In genomic region chr7:55129409-55130078, GRCh38 we compare ENCODE assay signal across 1 cellular context.
TF ChIP-seq lines count a peak whose summit lies in the region.

No MANE protein-coding gene starts in this region.

TF ChIP-seq in HEK293, 187 proteins besides CTCF, POLR2A, EP300 and RAD21 (continued from another document):
- TF ChIP-seq ZNF514 (tag by site-specific recombination; IDR thresholded peaks at IDR 0.05) (no peak), ZNF585B (tag by site-specific recombination; IDR thresholded peaks at IDR 0.05) (no peak), ZNF274 (IDR thresholded peaks at IDR 0.05; ENCODE audit: low read length) (no peak), ZNF274 (tag by site-specific recombination; IDR thresholded peaks at IDR 0.05; ENCODE audit: borderline replicate concordance) (no peak), HOXD13 (CRISPR knock-in tag; IDR thresholded peaks at IDR 0.05; ENCODE audit: borderline replicate concordance) (no peak), ZNF629 (tag by site-specific recombination; IDR thresholded peaks at IDR 0.05) (0 out of 2 replicates have a peak, but pooled peaks have one; percentile 14), ZBTB6 (tag by site-specific recombination; IDR thresholded peaks at IDR 0.05) (no peak), ZNF621 (tag by site-specific recombination; IDR thresholded peaks at IDR 0.05) (no peak), PATZ1 (tag by site-specific recombination; IDR thresholded peaks at IDR 0.05) (no peak), SCRT2 (tag by site-specific recombination; IDR thresholded peaks at IDR 0.05) (peak; percentile 86), ZNF558 (tag by site-specific recombination; IDR thresholded peaks at IDR 0.05) (no peak), SCRT1 (tag by site-specific recombination; IDR thresholded peaks at IDR 0.05; ENCODE audit: borderline replicate concordance) (peak; percentile 86), ZNF510 (tag by site-specific recombination; IDR thresholded peaks at IDR 0.05; ENCODE audit: insufficient replicate concordance) (no peak)
